ENCODE assay signal across 1 cellular context in the genomic region with DNA sequence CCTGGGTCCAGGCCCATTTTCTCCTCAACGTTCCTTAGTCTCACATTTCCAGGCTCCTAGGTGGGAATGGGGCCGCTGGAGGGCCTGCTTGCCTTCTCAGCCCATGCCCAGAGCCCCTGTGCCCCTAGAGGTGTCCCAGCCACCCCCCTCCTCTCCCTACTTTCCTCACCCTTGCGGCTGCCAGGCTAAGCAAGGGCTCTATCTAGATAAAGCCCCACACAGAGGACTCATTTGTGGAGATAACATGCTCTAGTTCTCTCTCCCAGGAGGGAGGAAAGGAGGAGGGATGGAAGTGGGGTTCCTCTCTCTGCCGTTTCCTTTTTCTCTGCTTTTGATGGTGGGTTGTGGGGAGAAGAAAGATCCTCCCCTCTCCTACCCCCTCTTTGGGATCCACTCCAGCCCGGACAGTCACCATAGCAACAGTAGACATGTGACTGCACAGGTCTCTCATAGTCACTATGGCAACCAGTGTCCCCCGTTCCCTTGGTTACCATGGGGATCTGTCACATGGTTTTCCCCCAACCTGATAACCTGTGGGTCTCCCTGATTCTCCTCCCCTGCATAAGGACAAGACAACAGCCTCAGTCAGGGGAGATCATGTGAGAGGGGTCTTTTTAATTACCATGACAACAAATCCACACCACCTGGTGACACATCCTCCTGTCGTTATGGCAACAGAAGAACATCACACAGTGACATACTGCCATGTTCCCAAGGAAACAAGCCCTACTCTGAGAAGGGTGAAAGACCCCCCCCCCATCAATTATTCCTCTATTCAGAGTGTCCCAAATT.
A peak's percentile ranks its signal among the peaks of the same experiment; 100 is the strongest.
TF ChIP-seq lines count a peak whose summit lies in the region.

No MANE protein-coding gene starts in this region.

TF ChIP-seq in IMR-90, 13 proteins besides CTCF, POLR2A, EP300 and RAD21:
- TF ChIP-seq USF2 (IDR thresholded peaks at IDR 0.05; ENCODE audit: low read depth, low read length) (peak; percentile 67), RFX5 (IDR thresholded peaks at IDR 0.05; ENCODE audit: low read depth, low read length) (no peak)
